In genomic region chr1:161530671-161531609, GRCh38 we compare ENCODE assay signal across 8 cellular contexts. TPM values are rescaled to one million over a fixed set of nuclear protein-coding genes. Genes with fewer than 3 reads are reported as not detected.
A peak's percentile ranks its signal among the peaks of the same experiment; 100 is the strongest.
DNase-seq lines count a peak whose midpoint lies in the region; ATAC-seq and TF ChIP-seq lines count a peak whose summit lies in the region.
"Not testable (repeated sequence)": the region's sequence is repeated elsewhere in the genome, so short reads cannot be mapped to it uniquely, and the experiment has no call there.

No MANE protein-coding gene starts in this region.

- not testable (repeated sequence) for H4K20me1 ChIP-seq in fibroblast of lung (ENCODE audit: control insufficient read depth, extremely low read depth, insufficient read depth, low read length)

- not testable (repeated sequence) for H3K36me3 ChIP-seq in fibroblast of lung (ENCODE audit: control insufficient read depth, insufficient read depth, low read length)

- H3K27me3 Mint-ChIP-seq in activated T-helper 17 cell treated with anti-CD3 and anti-CD28 coated beads, Interleukin-2, amount 50 U/mL, for 72 hours, result not testable (repeated sequence)
- H3K27me3 Mint-ChIP-seq in naive B cell, result peaks cover 3 to 14% (median 8%) of the 10 kb centered on the region in 3 donors

- peaks cover 15% of the 10 kb centered on the region for H3K36me3 Mint-ChIP-seq in activated T-helper 17 cell treated with anti-CD3 and anti-CD28 coated beads, Interleukin-2, amount 50 U/mL, for 72 hours (ENCODE audit: low read depth)
- not testable (repeated sequence) for H3K36me3 Mint-ChIP-seq in naive B cell

- H3K4me1 ChIP-seq in fibroblast of lung (ENCODE audit: control insufficient read depth, extremely low read depth, insufficient read depth, low read length), result not testable (repeated sequence)

- peak overlapping the region; percentile 99 for H3K27ac Mint-ChIP-seq in activated T-helper 17 cell treated with anti-CD3 and anti-CD28 coated beads, Interleukin-2, amount 50 U/mL, for 72 hours
- peak overlapping the region; percentile 60 to 100 (median 98) for H3K27ac Mint-ChIP-seq in naive B cell

- H3K4me3 Mint-ChIP-seq in activated T-helper 17 cell treated with anti-CD3 and anti-CD28 coated beads, Interleukin-2, amount 50 U/mL, for 72 hours, result peak overlapping the region; percentile 91
- H3K4me3 Mint-ChIP-seq in naive B cell, result peak overlapping the region; percentile 83 to 100 (median 96)

- not testable (repeated sequence) for H3K9me3 Mint-ChIP-seq in activated T-helper 17 cell treated with anti-CD3 and anti-CD28 coated beads, Interleukin-2, amount 50 U/mL, for 72 hours
- H3K9me3 Mint-ChIP-seq in naive B cell, result peaks cover 0 to 13% (median 0%) of the 10 kb centered on the region in 7 donors

- H2AFZ ChIP-seq in fibroblast of lung (ENCODE audit: low read length), result peak overlapping the region; percentile 66

- not testable (repeated sequence) for H3K79me2 ChIP-seq in fibroblast of lung (ENCODE audit: control insufficient read depth, insufficient read depth, low read length)

- H3K27ac ChIP-seq in fibroblast of lung (ENCODE audit: insufficient read depth, low read length), result peak overlapping the region; percentile 58

- H3K9me3 ChIP-seq in fibroblast of lung (ENCODE audit: control insufficient read depth, insufficient read depth, low read depth, low read length), result not testable (repeated sequence)

- TF ChIP-seq CTCF in fibroblast of lung (conservative IDR thresholded peaks at IDR 0.05 in 1 of 2, IDR thresholded peaks at IDR 0.05 in 1 of 2; ENCODE audit: low read depth in 1 of 2, low read length in 2 of 2), result not testable (repeated sequence)

- H3K4me2 ChIP-seq in fibroblast of lung (ENCODE audit: extremely low read depth, insufficient read depth, low read length), result peak overlapping the region; percentile 72

- not testable (repeated sequence) for H3K27me3 ChIP-seq in fibroblast of lung (ENCODE audit: control insufficient read depth, insufficient read depth, low read length)

- H3K4me3 ChIP-seq in fibroblast of lung (replicated peaks in 1 of 4; ENCODE audit: control extremely low read depth in 1 of 4, insufficient read depth in 1 of 4, low read depth in 3 of 4, low read length in 4 of 4), result peak overlapping the region; percentile 59 to 72 (median 66)

- not testable (repeated sequence) for H3K4me1 Mint-ChIP-seq in activated T-helper 17 cell treated with anti-CD3 and anti-CD28 coated beads, Interleukin-2, amount 50 U/mL, for 72 hours
- H3K4me1 Mint-ChIP-seq in naive B cell, result peaks cover 18 to 28% (median 28%) of the 10 kb centered on the region in 3 donors

- H3K9ac ChIP-seq in fibroblast of lung (ENCODE audit: insufficient read depth, low read length), result peak overlapping the region; percentile 51

- peak; percentile 95 for DNase-seq in DMS53 treated with DMSO at 0.1 percent for 48 hours (lab: John Stamatoyannopoulos, UW; ENCODE audit: unreplicated experiment)
- DNase-seq in H4 (ENCODE audit: low spot score), result peak; percentile 69
- DNase-seq in LHCN-M2 (ENCODE audit: low read depth), result peak; percentile 89
- DNase-seq in RPMI8226, result peak; percentile 97
- DNase-seq in fibroblast of lung (ENCODE audit: low read depth in 2 of 2), result peak; percentile 93 to 94
- DNase-seq in naive B cell, result peak; percentile 79
- peak; percentile 79 to 96 for DNase-seq in stimulated activated CD8-positive, alpha-beta memory T cell treated with anti-CD3 and anti-CD28 coated beads, Interleukin-7, amount 100 ng/mL, for 4 hours (ENCODE audit: low read depth in 2 of 2)

- ATAC-seq in activated T-helper 17 cell treated with anti-CD3 and anti-CD28 coated beads, Interleukin-2, amount 50 U/mL, for 72 hours (replicated peaks), result peak; percentile 88
- ATAC-seq in naive B cell (ENCODE audit: low read depth in 2 of 2), result peak; percentile 77 to 83

RNA-seq across cellular contexts. Expression of gene HSPA6, which starts 6.6 kb away (rescaled TPM):
- 0.15 and 0.16 TPM in 2 replicates for total RNA-seq in H4 (2014; rRNA removed; shearing (Covaris generic))
- 0.11 TPM in 1 of 2 replicates, not detected in the other for total RNA-seq in LHCN-M2 (2014; rRNA removed)
- polyA plus RNA-seq in LHCN-M2 (2012), result 0.02 TPM
- total RNA-seq in activated T-helper 17 cell treated with anti-CD3 and anti-CD28 coated beads, Interleukin-2, amount 50 U/mL, for 72 hours, result under 1 TPM; 0.37 to 0.41 TPM
- 0.51 and 2.3 TPM in 2 replicates for total RNA-seq in fibroblast of lung
- polyA plus RNA-seq in fibroblast of lung, result 0.22 and 0.33 TPM in 2 replicates
- polyA plus RNA-seq in fibroblast of lung (2012), result 0.25 and 0.30 TPM in 2 replicates
- 2.7 TPM in 1 of 2 replicates, not detected in the other for polyA minus RNA-seq in fibroblast of lung (ENCODE audit: low replicate concordance)
- under 1 TPM in 2 of 6 donors, not detected in 4; 0.12 to 0.13 TPM for polyA plus RNA-seq in naive B cell (ENCODE audit: low read depth in 6 of 6)

RNA-seq across cellular contexts. Expression of gene FCGR3A, which starts 18.7 kb away (rescaled TPM):
- total RNA-seq in H4 (2014; rRNA removed; shearing (Covaris generic)), result not detected in 2 replicates
- total RNA-seq in LHCN-M2 (2014; rRNA removed) (not detected in 2 replicates), fibroblast of lung (not detected in 2 replicates)
- polyA plus RNA-seq in LHCN-M2 (2012), result not detected
- total RNA-seq in activated T-helper 17 cell treated with anti-CD3 and anti-CD28 coated beads, Interleukin-2, amount 50 U/mL, for 72 hours, result not detected
- polyA plus RNA-seq in fibroblast of lung (not detected in 2 replicates), naive B cell (ENCODE audit: low read depth in 6 of 6) (1 to 10 TPM in 4 of 6 donors, under 1 TPM in 2; 0.33 to 3.1 (median 1.3) TPM)
- not detected in 2 replicates for polyA plus RNA-seq in fibroblast of lung (2012)
- polyA minus RNA-seq in fibroblast of lung (ENCODE audit: low replicate concordance), result not detected in 2 replicates

RNA-seq across cellular contexts. Expression of gene FCGR2A, which starts 25.7 kb away (rescaled TPM):
- total RNA-seq in H4 (2014; rRNA removed; shearing (Covaris generic)), result 10.1 and 11.0 TPM in 2 replicates
- 0.45 TPM in 1 of 2 replicates, not detected in the other for total RNA-seq in LHCN-M2 (2014; rRNA removed)
- not detected for polyA plus RNA-seq in LHCN-M2 (2012)
- total RNA-seq in activated T-helper 17 cell treated with anti-CD3 and anti-CD28 coated beads, Interleukin-2, amount 50 U/mL, for 72 hours, result not detected
- 3.3 and 3.9 TPM in 2 replicates for total RNA-seq in fibroblast of lung
- polyA plus RNA-seq in fibroblast of lung, result 2.4 and 7.6 TPM in 2 replicates
- 1.7 and 3.2 TPM in 2 replicates for polyA plus RNA-seq in fibroblast of lung (2012)
- polyA minus RNA-seq in fibroblast of lung (ENCODE audit: low replicate concordance), result 3.9 TPM in 1 of 2 replicates, not detected in the other
- 1 to 10 TPM in 4 of 6 donors, under 1 TPM in 2; 0.23 to 5.0 (median 1.4) TPM for polyA plus RNA-seq in naive B cell (ENCODE audit: low read depth in 6 of 6)

Comparison
In these comparisons a context has a peak if more than half of its experiments do, and no peak if none do; other contexts are left out.
1. Peak in every context shown above with its lines: DNase-seq, ATAC-seq, H3K4me3 ChIP-seq and H3K27ac ChIP-seq.